3 cellular contexts compared by ENCODE assay signal in genomic region chr10:106033065-106033464, GRCh38.
"Had no signal": no experiment of that assay in that cellular context is flagged by ENCODE, and none has a peak within 500 bp of the region (broad histone marks: within the 10 kb centered on the region; RNA-seq: fewer than 3 reads in every experiment).

No MANE protein-coding gene starts in this region.

- H3K4me3 ChIP-seq: GM12878 had no signal

- ATAC-seq: GM12878 had no signal

- DNase-seq: GDM1, GF-D8 had no signal
